33 cellular contexts compared by ENCODE assay signal in the genomic region with DNA sequence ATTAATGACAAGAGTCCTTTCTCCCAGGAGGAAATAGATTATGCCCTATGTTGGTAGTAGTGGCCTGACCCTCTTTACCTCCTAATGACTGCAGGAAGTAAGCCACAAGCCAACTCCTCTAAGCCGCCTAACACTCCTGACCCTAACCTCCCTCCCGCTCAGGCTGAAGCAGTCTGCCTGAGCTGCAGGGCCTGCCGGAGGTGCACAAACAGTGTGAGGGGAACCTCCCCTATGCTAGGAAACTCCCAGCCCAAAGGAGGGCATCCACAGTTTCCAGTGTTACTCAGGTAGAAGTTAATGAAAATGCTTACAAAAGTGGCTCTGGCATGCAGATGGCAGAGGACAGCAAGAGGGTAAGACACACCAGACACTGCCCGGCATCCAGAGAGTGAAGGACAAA.
"Had no signal": no experiment of that assay in that cellular context is flagged by ENCODE, and none has a peak within 500 bp of the region (broad histone marks: within the 10 kb centered on the region; RNA-seq: fewer than 3 reads in every experiment).

No MANE protein-coding gene starts in this region.

- H3K4me3 Mint-ChIP-seq: activated CD4-positive, alpha-beta memory T cell treated with anti-CD3 and anti-CD28 coated beads, Interleukin-2, amount 10 ng/mL, durations not matched to agents 7 days and 5 days; activated CD4-positive, alpha-beta T cell treated with anti-CD3 and anti-CD28 coated beads for 36 hours; activated CD4-positive, alpha-beta T cell treated with anti-CD3 and anti-CD28 coated beads, Interleukin-2, amount 10 ng/mL, durations not matched to agents 24 days and 14 days; activated naive CD4-positive, alpha-beta T cell treated with anti-CD3 and anti-CD28 coated beads, Interleukin-2, amount 10 ng/mL, durations not matched to agents 7 days and 5 days; activated naive CD8-positive, alpha-beta T cell treated with anti-CD3 and anti-CD28 coated beads, Interleukin-2, amount 10 ng/mL, durations not matched to agents 7 days and 5 days; activated T-cell treated with anti-CD3 and anti-CD28 coated beads, Interleukin-2, amount 50 U/mL, for 24 hours; activated T-cell treated with anti-CD3 and anti-CD28 coated beads, Interleukin-2, amount 50 U/mL, for 72 hours; central memory CD8-positive, alpha-beta T cell; effector memory CD8-positive, alpha-beta T cell; T-helper 17 cell; T-helper 2 cell treated with Interferon-gamma antibody and Interleukin-4, amounts not matched to agents 5 μg/mL and 100 μg/mL, for 36 hours had no signal

- H3K27me3 Mint-ChIP-seq: activated CD4-positive, alpha-beta memory T cell treated with anti-CD3 and anti-CD28 coated beads, Interleukin-2, amount 10 ng/mL, durations not matched to agents 7 days and 5 days; activated CD4-positive, alpha-beta T cell treated with anti-CD3 and anti-CD28 coated beads for 36 hours; activated CD4-positive, alpha-beta T cell treated with anti-CD3 and anti-CD28 coated beads, Interleukin-2, amount 10 ng/mL, durations not matched to agents 24 days and 14 days; activated naive CD4-positive, alpha-beta T cell treated with anti-CD3 and anti-CD28 coated beads, Interleukin-2, amount 10 ng/mL, durations not matched to agents 7 days and 5 days; activated naive CD8-positive, alpha-beta T cell treated with anti-CD3 and anti-CD28 coated beads, Interleukin-2, amount 10 ng/mL, durations not matched to agents 7 days and 5 days; T-helper 17 cell had no signal

- ATAC-seq: activated CD4-positive, alpha-beta T cell treated with anti-CD3 and anti-CD28 coated beads for 36 hours; activated naive CD4-positive, alpha-beta T cell treated with anti-CD3 and anti-CD28 coated beads, Interleukin-2, amount 50 U/mL, for 72 hours; activated T-cell treated with anti-CD3 and anti-CD28 coated beads, Interleukin-2, amount 50 U/mL, for 72 hours; effector memory CD8-positive, alpha-beta T cell; gastroesophageal sphincter; T-helper 17 cell had no signal

- H3K36me3 ChIP-seq: brain microvascular endothelial cell, esophagus squamous epithelium, gastroesophageal sphincter had no signal

- FAIRE-seq: astrocyte, bronchial epithelial cell had no signal

- DNase-seq: activated CD4-positive, alpha-beta memory T cell treated with anti-CD3 and anti-CD28 coated beads, Interleukin-2, amount 10 ng/mL, durations not matched to agents 7 days and 5 days; activated CD4-positive, alpha-beta T cell treated with anti-CD3 and anti-CD28 coated beads for 36 hours; activated CD4-positive, alpha-beta T cell treated with anti-CD3 and anti-CD28 coated beads, Interleukin-2, amount 10 ng/mL, durations not matched to agents 24 days and 14 days; activated CD4-positive, alpha-beta T cell treated with anti-CD3 and anti-CD28 coated beads, Interleukin-2, amount 50 U/mL, for 4 hours; activated CD4-positive, CD25-positive, alpha-beta regulatory T cell; activated CD4-positive, CD25-positive, alpha-beta regulatory T cell treated with anti-CD3 and anti-CD28 coated beads, Interleukin-2, amount 50 U/mL, for 72 hours; activated CD8-positive, alpha-beta memory T cell treated with anti-CD3 and anti-CD28 coated beads, Interleukin-2, amount 50 U/mL, for 48 hours; activated gamma-delta T cell; activated naive CD4-positive, alpha-beta T cell; activated naive CD4-positive, alpha-beta T cell treated with anti-CD3 and anti-CD28 coated beads, Interleukin-2, amount 10 ng/mL, durations not matched to agents 7 days and 5 days; activated naive CD8-positive, alpha-beta T cell treated with anti-CD3 and anti-CD28 coated beads, Interleukin-2, amount 10 ng/mL, durations not matched to agents 7 days and 5 days; activated T-cell treated with anti-CD3 and anti-CD28 coated beads for 4 hours; activated T-cell treated with anti-CD3 and anti-CD28 coated beads, Interleukin-2, amount 50 U/mL, for 24 hours; activated T-cell treated with anti-CD3 and anti-CD28 coated beads, Interleukin-2, amount 50 U/mL, for 72 hours; amniotic stem cell; anterior cingulate cortex; brain microvascular endothelial cell; cortex of kidney; dermis blood vessel endothelial cell; effector CD4-positive, alpha-beta T cell; effector memory CD8-positive, alpha-beta T cell; erythroblast; esophagus squamous epithelium; foreskin melanocyte; T-helper 1 cell; T-helper 17 cell; T1000 had no signal

- H3K4me1 ChIP-seq: esophagus squamous epithelium, gastroesophageal sphincter had no signal

- H3K9me3 ChIP-seq: esophagus squamous epithelium, gastroesophageal sphincter had no signal

- H3K27ac Mint-ChIP-seq: activated CD4-positive, alpha-beta memory T cell treated with anti-CD3 and anti-CD28 coated beads, Interleukin-2, amount 10 ng/mL, durations not matched to agents 7 days and 5 days; activated CD4-positive, alpha-beta T cell treated with anti-CD3 and anti-CD28 coated beads for 36 hours; activated CD4-positive, alpha-beta T cell treated with anti-CD3 and anti-CD28 coated beads, Interleukin-2, amount 10 ng/mL, durations not matched to agents 24 days and 14 days; activated naive CD8-positive, alpha-beta T cell treated with anti-CD3 and anti-CD28 coated beads, Interleukin-2, amount 10 ng/mL, durations not matched to agents 7 days and 5 days; activated T-cell treated with anti-CD3 and anti-CD28 coated beads, Interleukin-2, amount 50 U/mL, for 24 hours; activated T-cell treated with anti-CD3 and anti-CD28 coated beads, Interleukin-2, amount 50 U/mL, for 72 hours; effector memory CD8-positive, alpha-beta T cell; T-helper 17 cell; T-helper 2 cell treated with Interferon-gamma antibody and Interleukin-4, amounts not matched to agents 5 μg/mL and 100 μg/mL, for 36 hours had no signal

- H3K9me3 Mint-ChIP-seq: central memory CD8-positive, alpha-beta T cell; effector memory CD8-positive, alpha-beta T cell had no signal

- H3K4me3 ChIP-seq: esophagus squamous epithelium, gastroesophageal sphincter had no signal

- H3K36me3 Mint-ChIP-seq: activated naive CD4-positive, alpha-beta T cell treated with anti-CD3 and anti-CD28 coated beads, Interleukin-2, amount 10 ng/mL, durations not matched to agents 7 days and 5 days; activated naive CD8-positive, alpha-beta T cell treated with anti-CD3 and anti-CD28 coated beads, Interleukin-2, amount 10 ng/mL, durations not matched to agents 7 days and 5 days had no signal

- H3K27ac ChIP-seq: brain microvascular endothelial cell, esophagus squamous epithelium, gastroesophageal sphincter had no signal

- H3K27me3 ChIP-seq: brain microvascular endothelial cell had no signal

- H3K4me1 Mint-ChIP-seq: activated CD4-positive, alpha-beta memory T cell treated with anti-CD3 and anti-CD28 coated beads, Interleukin-2, amount 10 ng/mL, durations not matched to agents 7 days and 5 days; activated CD4-positive, alpha-beta T cell treated with anti-CD3 and anti-CD28 coated beads for 36 hours; activated CD4-positive, alpha-beta T cell treated with anti-CD3 and anti-CD28 coated beads, Interleukin-2, amount 10 ng/mL, durations not matched to agents 24 days and 14 days; activated naive CD4-positive, alpha-beta T cell treated with anti-CD3 and anti-CD28 coated beads, Interleukin-2, amount 10 ng/mL, durations not matched to agents 7 days and 5 days; activated naive CD8-positive, alpha-beta T cell treated with anti-CD3 and anti-CD28 coated beads, Interleukin-2, amount 10 ng/mL, durations not matched to agents 7 days and 5 days; central memory CD8-positive, alpha-beta T cell; T-helper 17 cell had no signal
